ENCODE assay signal across 14 cellular contexts in the genomic region with DNA sequence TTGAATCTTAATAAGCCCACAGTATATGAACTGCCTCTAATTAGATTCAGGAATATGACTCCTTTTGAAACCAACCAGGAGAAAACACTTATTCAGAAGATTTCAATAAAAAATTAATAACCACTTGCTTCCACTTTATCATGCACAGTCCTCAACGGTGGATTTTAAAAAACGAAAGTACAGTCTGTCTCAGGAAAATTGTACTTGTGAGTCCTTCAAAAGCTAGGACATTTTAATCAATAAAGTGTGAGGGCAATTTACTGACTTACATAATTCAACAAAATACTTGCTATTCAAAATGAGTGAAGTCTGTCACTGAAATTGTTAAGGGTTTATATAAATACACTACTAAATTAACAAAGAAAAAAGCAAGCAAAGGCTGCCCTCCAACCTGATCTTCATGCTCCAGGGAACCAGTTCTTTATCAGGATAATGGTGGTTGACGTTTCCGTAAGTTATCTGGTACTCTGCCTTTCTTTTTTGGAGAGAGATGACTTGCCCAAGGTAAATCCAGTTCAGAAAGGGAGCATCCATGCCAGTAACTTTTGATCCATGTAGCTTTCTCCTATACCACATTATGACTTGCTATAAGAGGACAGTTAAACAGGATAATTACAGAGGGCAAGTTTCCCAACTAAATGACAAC. TPM values are rescaled to one million over a fixed set of nuclear protein-coding genes. Genes with fewer than 3 reads are reported as not detected.
DNase-seq lines count a peak whose midpoint lies in the region; ATAC-seq, FAIRE-seq and TF ChIP-seq lines count a peak whose summit lies in the region.
"Had no signal": no experiment of that assay in that cellular context is flagged by ENCODE, and none has a peak within 500 bp of the region (broad histone marks: within the 10 kb centered on the region; RNA-seq: fewer than 3 reads in every experiment).

No MANE protein-coding gene starts in this region.

- no peak for ATAC-seq in CD4-positive, alpha-beta T cell (ENCODE audit: poor library complexity)
- ATAC-seq in left lobe of liver, result peak; percentile 62
- ATAC-seq in stimulated activated effector memory CD8-positive, alpha-beta T cell treated with anti-CD3 and anti-CD28 coated beads, Interleukin-12 subunit alpha, Interleukin-12 subunit beta, amount 100 ng/mL, for 72 hours, result no peak

- TF ChIP-seq CTCF in CD4-positive, alpha-beta T cell (IDR thresholded peaks at IDR 0.05), result no peak

- DNase-seq in activated naive CD4-positive, alpha-beta T cell (lab: John Stamatoyannopoulos, UW), result no peak
- DNase-seq in CD4-positive, alpha-beta T cell, result no peak
- DNase-seq in left lobe of liver (ENCODE audit: low spot score) (no peak), H54 (ENCODE audit: insufficient read length, low spot score) (no peak)
- DNase-seq in stimulated activated effector memory CD8-positive, alpha-beta T cell treated with anti-CD3 and anti-CD28 coated beads, Interleukin-12 subunit alpha, Interleukin-12 subunit beta, amount 100 ng/mL, for 72 hours (ENCODE audit: low spot score in 2 of 2), result no peak
- DNase-seq in activated CD4-positive, CD25-positive, alpha-beta regulatory T cell treated with anti-CD3 and anti-CD28 coated beads, Interleukin-2, amount 50 U/mL, for 72 hours, result no peak
- DNase-seq: C1 segment of cervical spinal cord; Caco-2; CD8-positive, alpha-beta memory T cell; HCEC 1CT had no signal

- H3K27ac ChIP-seq in CD4-positive, alpha-beta T cell (ENCODE audit: low read depth, low read length), result no peak overlapping the region

- no peaks in the 10 kb centered on the region for H3K9me3 ChIP-seq in CD4-positive, alpha-beta T cell (ENCODE audit: control insufficient read depth, low read length)
- H3K9me3 ChIP-seq: Caco-2 had no signal

- H3K4me3 Mint-ChIP-seq in activated naive CD4-positive, alpha-beta T cell treated with anti-CD3 and anti-CD28 coated beads, Interleukin-2, amount 50 U/mL, for 24 hours, result no peak overlapping the region
- H3K4me3 Mint-ChIP-seq in CD4-positive, alpha-beta T cell, result no peak overlapping the region
- no peak overlapping the region for H3K4me3 Mint-ChIP-seq in stimulated activated effector memory CD8-positive, alpha-beta T cell treated with anti-CD3 and anti-CD28 coated beads, Interleukin-12 subunit alpha, Interleukin-12 subunit beta, amount 100 ng/mL, for 72 hours
- H3K4me3 Mint-ChIP-seq: B cell; CD8-positive, alpha-beta memory T cell had no signal

- CTCF ChIA-PET in CD4-positive, alpha-beta T cell (lab: Charles Lee), result no interaction called here

- no peak for FAIRE-seq in H54 (lab: Jason Lieb, UNC)
- FAIRE-seq: H1, HTR-8/SVneo had no signal

- H3K9me3 Mint-ChIP-seq in activated naive CD4-positive, alpha-beta T cell treated with anti-CD3 and anti-CD28 coated beads, Interleukin-2, amount 50 U/mL, for 24 hours, result no peaks in the 10 kb centered on the region
- no peaks in the 10 kb centered on the region for H3K9me3 Mint-ChIP-seq in CD4-positive, alpha-beta T cell
- H3K9me3 Mint-ChIP-seq in stimulated activated effector memory CD8-positive, alpha-beta T cell treated with anti-CD3 and anti-CD28 coated beads, Interleukin-12 subunit alpha, Interleukin-12 subunit beta, amount 100 ng/mL, for 72 hours, result no peaks in the 10 kb centered on the region
- H3K9me3 Mint-ChIP-seq: CD8-positive, alpha-beta memory T cell had no signal

- H3K4me1 Mint-ChIP-seq in activated naive CD4-positive, alpha-beta T cell treated with anti-CD3 and anti-CD28 coated beads, Interleukin-2, amount 50 U/mL, for 24 hours, result peaks cover 86% of the 10 kb centered on the region
- peaks cover 87% of the 10 kb centered on the region for H3K4me1 Mint-ChIP-seq in CD4-positive, alpha-beta T cell (ENCODE audit: low read depth)
- peaks cover 18% of the 10 kb centered on the region for H3K4me1 Mint-ChIP-seq in stimulated activated effector memory CD8-positive, alpha-beta T cell treated with anti-CD3 and anti-CD28 coated beads, Interleukin-12 subunit alpha, Interleukin-12 subunit beta, amount 100 ng/mL, for 72 hours

- H3K27me3 Mint-ChIP-seq in activated naive CD4-positive, alpha-beta T cell treated with anti-CD3 and anti-CD28 coated beads, Interleukin-2, amount 50 U/mL, for 24 hours, result no peaks in the 10 kb centered on the region
- no peaks in the 10 kb centered on the region for H3K27me3 Mint-ChIP-seq in CD4-positive, alpha-beta T cell
- H3K27me3 Mint-ChIP-seq: B cell; CD8-positive, alpha-beta memory T cell had no signal

- H3K27ac Mint-ChIP-seq in activated naive CD4-positive, alpha-beta T cell treated with anti-CD3 and anti-CD28 coated beads, Interleukin-2, amount 50 U/mL, for 24 hours, result peak overlapping the region; percentile 10
- H3K27ac Mint-ChIP-seq in CD4-positive, alpha-beta T cell, result peak overlapping the region; percentile 24
- H3K27ac Mint-ChIP-seq in stimulated activated effector memory CD8-positive, alpha-beta T cell treated with anti-CD3 and anti-CD28 coated beads, Interleukin-12 subunit alpha, Interleukin-12 subunit beta, amount 100 ng/mL, for 72 hours, result peak overlapping the region; percentile 3
- H3K27ac Mint-ChIP-seq: B cell had no signal

- H3K36me3 Mint-ChIP-seq in activated naive CD4-positive, alpha-beta T cell treated with anti-CD3 and anti-CD28 coated beads, Interleukin-2, amount 50 U/mL, for 24 hours, result peaks cover 22% of the 10 kb centered on the region
- H3K36me3 Mint-ChIP-seq in CD4-positive, alpha-beta T cell (ENCODE audit: low read depth), result peaks cover 81% of the 10 kb centered on the region
- H3K36me3 Mint-ChIP-seq in stimulated activated effector memory CD8-positive, alpha-beta T cell treated with anti-CD3 and anti-CD28 coated beads, Interleukin-12 subunit alpha, Interleukin-12 subunit beta, amount 100 ng/mL, for 72 hours, result peaks cover 6% of the 10 kb centered on the region

- no peak for TF ChIP-seq POLR2A in H54 (IDR thresholded peaks at IDR 0.05; ENCODE audit: low read depth, low read length)

- intact Hi-C loops in CD4-positive, alpha-beta T cell (cut with DNase I, micrococcal nuclease), result no loop called here

- POLR2A ChIA-PET in CD4-positive, alpha-beta T cell (lab: Charles Lee), result interaction anchor here (0.9 to 2.1 kb wide), 3 partner anchors 10 to 18 kb away, joined by 3 to 8 read pairs (median 4); no protein-coding TSS in a partner anchor

- no peaks in the 10 kb centered on the region for H3K27me3 ChIP-seq in CD4-positive, alpha-beta T cell (ENCODE audit: control insufficient read depth, insufficient read depth, low read length)

RNA-seq across cellular contexts. Expression of a gene that starts 17.0 kb away (rescaled TPM):
- 10 to 100 TPM; 51.7 to 52.4 TPM for total RNA-seq in CD4-positive, alpha-beta T cell
- 157 TPM for total RNA-seq in left lobe of liver
